ENCODE assay signal across 8 cellular contexts in genomic region chr15:72474466-72474911, GRCh38. TPM values are rescaled to one million over a fixed set of nuclear protein-coding genes. Genes with fewer than 3 reads are reported as not detected.
DNase-seq lines count a peak whose midpoint lies in the region; ATAC-seq and TF ChIP-seq lines count a peak whose summit lies in the region.

No MANE protein-coding gene starts in this region.

- H3K27ac Mint-ChIP-seq in mesothelial cell of epicardium: peak overlapping the region; percentile 100

- H3K4me1 Mint-ChIP-seq in mesothelial cell of epicardium: peaks cover 31% of the 10 kb centered on the region

- no peaks in the 10 kb centered on the region for H3K27me3 ChIP-seq in A673 (replicated peaks; ENCODE audit: insufficient read depth, low read depth, low read length, poor library complexity)
- H3K27me3 ChIP-seq in vagina: no peaks in the 10 kb centered on the region

- ATAC-seq in GM19455 (IDR thresholded peaks at IDR 0.05; ENCODE audit: unreplicated experiment): peak; percentile 26

- POLR2A ChIA-PET in A673 (lab: Charles Lee; ENCODE audit: low non-redundant PET): no interaction called here

- TF ChIP-seq CTCF in A673 (conservative IDR thresholded peaks at IDR 0.05; ENCODE audit: low read depth, low read length) (no peak), LNCaP clone FGC (IDR thresholded peaks at IDR 0.05; ENCODE audit: control insufficient read depth, extremely low read depth, insufficient read depth) (no peak), coronary artery (IDR thresholded peaks at IDR 0.05) (no peak), mesothelial cell of epicardium (IDR thresholded peaks at IDR 0.05; ENCODE audit: unreplicated experiment) (no peak), vagina (IDR thresholded peaks at IDR 0.05) (no peak)

- CTCF ChIA-PET in A673 (lab: Charles Lee): no interaction called here

- no peaks in the 10 kb centered on the region for H3K9me3 Mint-ChIP-seq in mesothelial cell of epicardium

- H3K27ac ChIP-seq in A673 (ENCODE audit: low read depth, low read length, poor library complexity, severe bottlenecking) (peak overlapping the region; percentile 99), coronary artery (peak overlapping the region; percentile 100), vagina (peak overlapping the region; percentile 100)

- H3K36me3 ChIP-seq in A673 (ENCODE audit: insufficient read depth, low read length, poor library complexity, severe bottlenecking): peaks cover 28% of the 10 kb centered on the region
- peaks cover 0 to 11% of the 10 kb centered on the region in 2 donors for H3K36me3 ChIP-seq in vagina

- H3K9me3 ChIP-seq in A673 (ENCODE audit: low read depth, low read length, poor library complexity, severe bottlenecking) (no peaks in the 10 kb centered on the region), vagina (no peaks in the 10 kb centered on the region)

- H3K27me3 Mint-ChIP-seq in mesothelial cell of epicardium (ENCODE audit: low read depth): no peaks in the 10 kb centered on the region

- DNase-seq in A673 (ENCODE audit: low spot score): peak; percentile 37
- no peak for DNase-seq in LNCaP clone FGC (ENCODE audit: low read depth)
- no peak for DNase-seq in coronary artery (ENCODE audit: low spot score)
- DNase-seq in mesothelial cell of epicardium (ENCODE audit: low spot score in 2 of 2, unreplicated experiment in 2 of 2): peak; percentile 31 to 63
- DNase-seq in vagina (ENCODE audit: extremely low spot score in 2 of 2): no peak
- DNase-seq in NCI-H446 (lab: John Stamatoyannopoulos, UW): no peak
- DNase-seq in amniotic stem cell (lab: John Stamatoyannopoulos, UW): no peak

- H3K4me3 ChIP-seq in A673 (ENCODE audit: low read depth, low read length, poor library complexity, severe bottlenecking) (peak overlapping the region; percentile 96), LNCaP clone FGC (ENCODE audit: low read depth, low read length) (peak overlapping the region; percentile 61), coronary artery (peak overlapping the region; percentile 97), vagina (peak overlapping the region; percentile 90 to 92)

- H3K4me1 ChIP-seq in A673 (ENCODE audit: insufficient read depth, low read length, poor library complexity, severe bottlenecking): peaks cover 8% of the 10 kb centered on the region
- peaks cover 48% of the 10 kb centered on the region for H3K4me1 ChIP-seq in vagina

- H3K4me3 Mint-ChIP-seq in mesothelial cell of epicardium: peak overlapping the region; percentile 96

- H3K36me3 Mint-ChIP-seq in mesothelial cell of epicardium: peaks cover 20% of the 10 kb centered on the region

- no peak for TF ChIP-seq POLR2A in vagina (IDR thresholded peaks at IDR 0.05)

- BruUV-seq in A673 (replicated peaks; lab: Mats Ljungman, UMichigan): no TSS peak

- intact Hi-C loops in A673 (cut with micrococcal nuclease; ENCODE audit: unreplicated experiment) (loop anchor here (10.0 kb wide), 1 partner anchor 240 kb away; the partner anchor contains the start of gene PKM), vagina (cut with DNase I) (no loop called here)

RNA-seq across cellular contexts. Expression of gene ARIH1, which starts 0.4 kb away (rescaled TPM):
- total RNA-seq in A673 (2021) (181 and 187 TPM in 2 replicates), mesothelial cell of epicardium (204 to 216 TPM (median 214 TPM) in 3 replicates), vagina (54.8 TPM)

Comparison
In these comparisons a context has a peak if more than half of its experiments do, and no peak if none do; other contexts are left out.
1. DNase-seq: peak in A673 (single experiment) and mesothelial cell of epicardium (2 of 2); none in LNCaP clone FGC (single experiment), coronary artery (single experiment), vagina (0 of 2), NCI-H446 (0 of 2) and amniotic stem cell (single experiment).
2. Peak in every context shown above with its lines, with median percentiles within 50 percentile points of each other: H3K27ac ChIP-seq and H3K4me3 ChIP-seq.